ENCODE assay signal across 1 cellular context in genomic region chr9:36867672-36868471, GRCh38.
TF ChIP-seq lines count a peak whose summit lies in the region.

No MANE protein-coding gene starts in this region.

TF ChIP-seq in HepG2, 621 proteins besides CTCF, POLR2A, EP300 and RAD21 (continued from another document and continues in another):
- TF ChIP-seq ZSCAN5A (CRISPR knock-in tag; IDR thresholded peaks at IDR 0.05; ENCODE audit: borderline replicate concordance) (peak; percentile 48; the same call in 1 of the 2 replicates), ZNF263 (CRISPR knock-in tag; IDR thresholded peaks at IDR 0.05) (peak; percentile 99), THAP9 (CRISPR knock-in tag; IDR thresholded peaks at IDR 0.05; ENCODE audit: borderline replicate concordance) (no peak), ZNF468 (CRISPR knock-in tag; IDR thresholded peaks at IDR 0.05) (no peak), ZBTB2 (CRISPR knock-in tag; IDR thresholded peaks at IDR 0.05; ENCODE audit: low read depth) (no peak), FOXO1 (CRISPR knock-in tag; IDR thresholded peaks at IDR 0.05) (peak; percentile 92), ZFP36L1 (CRISPR knock-in tag; IDR thresholded peaks at IDR 0.05) (no peak; the same call in 1 of the 2 replicates), SIN3B (IDR thresholded peaks at IDR 0.05; ENCODE audit: low read length) (no peak), ZNF569 (CRISPR knock-in tag; IDR thresholded peaks at IDR 0.05; ENCODE audit: borderline replicate concordance) (no peak; the same call in 1 of the 2 replicates), ZNF18 (CRISPR knock-in tag; IDR thresholded peaks at IDR 0.05; ENCODE audit: insufficient replicate concordance) (no peak), ZSCAN30 (CRISPR knock-in tag; IDR thresholded peaks at IDR 0.05) (no peak), ZSCAN21 (CRISPR knock-in tag; IDR thresholded peaks at IDR 0.05; ENCODE audit: borderline replicate concordance) (peak; percentile 100), FOXC1 (CRISPR knock-in tag; IDR thresholded peaks at IDR 0.05; ENCODE audit: borderline replicate concordance) (no peak), ZKSCAN5 (CRISPR knock-in tag; IDR thresholded peaks at IDR 0.05) (no peak), CENPBD1 (CRISPR knock-in tag; IDR thresholded peaks at IDR 0.05; ENCODE audit: borderline replicate concordance, low read depth) (no peak), BRF2 (CRISPR knock-in tag; IDR thresholded peaks at IDR 0.05) (peak; percentile 41; the same call in 1 of the 2 replicates), MIER2 (CRISPR knock-in tag; IDR thresholded peaks at IDR 0.05) (peak; percentile 81), SIX4 (CRISPR knock-in tag; IDR thresholded peaks at IDR 0.05) (no peak), ZNF549 (CRISPR knock-in tag; IDR thresholded peaks at IDR 0.05) (0 out of 2 replicates have a peak, but pooled peaks have one; percentile 60), THAP7 (CRISPR knock-in tag; IDR thresholded peaks at IDR 0.05) (no peak), RNF219 (CRISPR knock-in tag; IDR thresholded peaks at IDR 0.05) (no peak), TMF1 (CRISPR knock-in tag; IDR thresholded peaks at IDR 0.05; ENCODE audit: low read depth) (no peak), PLSCR1 (CRISPR knock-in tag; IDR thresholded peaks at IDR 0.05; ENCODE audit: borderline replicate concordance) (no peak), ZNF776 (CRISPR knock-in tag; IDR thresholded peaks at IDR 0.05) (no peak), BHLHE40 (IDR thresholded peaks at IDR 0.05; ENCODE audit: low read length) (peak; percentile 63), ZNF672 (CRISPR knock-in tag; IDR thresholded peaks at IDR 0.05) (no peak), ZNF841 (CRISPR knock-in tag; IDR thresholded peaks at IDR 0.05; ENCODE audit: borderline replicate concordance) (no peak), TFDP1 (CRISPR knock-in tag; IDR thresholded peaks at IDR 0.05; ENCODE audit: borderline replicate concordance) (peak; percentile 69; the same call in 1 of the 2 replicates), NONO (IDR thresholded peaks at IDR 0.05) (no peak), NONO (CRISPR knock-in tag; conservative IDR thresholded peaks at IDR 0.05) (peak; percentile 92), THAP8 (CRISPR knock-in tag; IDR thresholded peaks at IDR 0.05; ENCODE audit: borderline replicate concordance) (no peak), ZNF772 (CRISPR knock-in tag; IDR thresholded peaks at IDR 0.05) (peak; percentile 60; the same call in 1 of the 2 replicates), MAX (IDR thresholded peaks at IDR 0.05) (peak; percentile 57), ZSCAN12 (CRISPR knock-in tag; IDR thresholded peaks at IDR 0.05) (no peak), ZFY (CRISPR knock-in tag; IDR thresholded peaks at IDR 0.05) (no peak), ZNF546 (CRISPR knock-in tag; conservative IDR thresholded peaks at IDR 0.05) (no peak), ZNF17 (CRISPR knock-in tag; IDR thresholded peaks at IDR 0.05) (no peak), ZNF766 (CRISPR knock-in tag; IDR thresholded peaks at IDR 0.05; ENCODE audit: borderline replicate concordance) (no peak), CEBPG (CRISPR knock-in tag; IDR thresholded peaks at IDR 0.05) (peak; percentile 49; the same call in 1 of the 2 replicates), DR1 (CRISPR knock-in tag; IDR thresholded peaks at IDR 0.05) (no peak), ZNF770 (CRISPR knock-in tag; IDR thresholded peaks at IDR 0.05) (peak; percentile 53; the same call in 1 of the 2 replicates), MXD3 (CRISPR knock-in tag; IDR thresholded peaks at IDR 0.05) (no peak), IRF1 (CRISPR knock-in tag; IDR thresholded peaks at IDR 0.05; ENCODE audit: low read depth) (no peak), ZNF224 (CRISPR knock-in tag; IDR thresholded peaks at IDR 0.05) (no peak), JUND (CRISPR knock-in tag; IDR thresholded peaks at IDR 0.05) (no peak; the same call in 1 of the 2 replicates), MEIS1 (CRISPR knock-in tag; IDR thresholded peaks at IDR 0.05; ENCODE audit: borderline replicate concordance) (no peak), ZNF331 (CRISPR knock-in tag; IDR thresholded peaks at IDR 0.05) (peak; percentile 96)
